In the genomic region with DNA sequence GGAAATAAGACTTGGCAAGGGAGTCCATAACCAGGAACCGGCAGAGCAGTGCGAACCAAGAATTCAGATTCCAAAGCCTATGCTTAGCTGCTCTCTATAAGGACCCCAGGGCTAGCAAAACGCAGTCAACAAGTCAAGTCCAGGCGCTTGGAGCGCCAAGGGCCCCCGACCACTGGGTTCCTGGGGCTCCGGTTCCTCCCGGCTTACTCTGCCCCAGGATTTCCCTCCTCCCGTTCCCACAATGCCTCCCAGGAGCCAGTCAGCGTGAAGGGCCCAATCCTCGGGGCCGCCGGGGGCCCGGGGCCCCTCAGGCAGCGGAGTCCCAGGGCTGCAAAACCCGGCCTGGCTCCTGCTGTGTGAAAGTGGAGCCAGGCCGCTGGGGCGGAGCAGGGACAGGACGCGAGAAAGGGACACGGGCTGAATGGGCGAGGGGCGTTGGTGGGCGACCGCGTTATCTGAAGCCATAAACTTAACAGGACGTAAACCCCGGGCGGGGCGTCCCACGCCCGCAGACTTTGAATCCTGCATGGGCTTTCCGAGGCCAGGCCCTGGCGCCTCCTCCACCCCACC, we compare ENCODE assay signal across 8 cellular contexts. TPM values are rescaled to one million over a fixed set of nuclear protein-coding genes. Genes with fewer than 3 reads are reported as not detected.
A peak's percentile ranks its signal among the peaks of the same experiment; 100 is the strongest.
DNase-seq lines count a peak whose midpoint lies in the region; ATAC-seq and TF ChIP-seq lines count a peak whose summit lies in the region.

No MANE protein-coding gene starts in this region.

- no peaks in the 10 kb centered on the region for H3K27me3 Mint-ChIP-seq in mesothelial cell of epicardium (ENCODE audit: low read depth)

- no peaks in the 10 kb centered on the region for H3K27me3 ChIP-seq in A673 (replicated peaks; ENCODE audit: insufficient read depth, low read depth, low read length, poor library complexity)

- ATAC-seq in GM19463 (IDR thresholded peaks at IDR 0.05; ENCODE audit: unreplicated experiment) (peak; percentile 56), GM18858 (IDR thresholded peaks at IDR 0.05; ENCODE audit: unreplicated experiment) (no peak)

- BruUV-seq in A673 (replicated peaks; lab: Mats Ljungman, UMichigan): no TSS peak

- H3K4me1 ChIP-seq in A673 (ENCODE audit: insufficient read depth, low read length, poor library complexity, severe bottlenecking): peaks cover 16% of the 10 kb centered on the region

- H3K27ac ChIP-seq in A673 (ENCODE audit: low read depth, low read length, poor library complexity, severe bottlenecking): peak overlapping the region; percentile 40

- peaks cover 27% of the 10 kb centered on the region for H3K36me3 Mint-ChIP-seq in mesothelial cell of epicardium

- intact Hi-C loops in A673 (cut with micrococcal nuclease; ENCODE audit: unreplicated experiment): no loop called here

- peak overlapping the region; percentile 98 for H3K4me3 Mint-ChIP-seq in mesothelial cell of epicardium

- no peaks in the 10 kb centered on the region for H3K36me3 ChIP-seq in A673 (ENCODE audit: insufficient read depth, low read length, poor library complexity, severe bottlenecking)

- POLR2A ChIA-PET in A673 (lab: Charles Lee; ENCODE audit: low non-redundant PET): no interaction called here

- DNase-seq in A673 (ENCODE audit: low spot score) (peak; percentile 81), NCI-H2171 (lab: John Stamatoyannopoulos, UW) (peak; percentile 90), epithelial cell of esophagus (ENCODE audit: low read depth) (peak; percentile 86), mesothelial cell of epicardium (ENCODE audit: low spot score in 2 of 2, unreplicated experiment in 2 of 2) (peak; percentile 59 to 79)
- peak in 2 of 3 experiments; percentile 12 to 39 for DNase-seq in activated CD8-positive, alpha-beta memory T cell treated with anti-CD3 and anti-CD28 coated beads for 48 hours (ENCODE audit: low read depth in 2 of 3, low spot score in 2 of 3)
- DNase-seq in stimulated activated CD8-positive, alpha-beta memory T cell treated with anti-CD3 and anti-CD28 coated beads, Interleukin-4, amount 100 ng/mL, for 24 hours (ENCODE audit: low read depth): peak; percentile 47

- peaks cover 69% of the 10 kb centered on the region for H3K4me1 Mint-ChIP-seq in mesothelial cell of epicardium

- TF ChIP-seq CTCF in A673 (conservative IDR thresholded peaks at IDR 0.05; ENCODE audit: low read depth, low read length) (no peak), epithelial cell of esophagus (IDR thresholded peaks at IDR 0.05; ENCODE audit: insufficient read depth, low read depth, low read length, missing control alignments) (no peak), mesothelial cell of epicardium (IDR thresholded peaks at IDR 0.05; ENCODE audit: unreplicated experiment) (no peak)

- H3K27ac Mint-ChIP-seq in mesothelial cell of epicardium: peak overlapping the region; percentile 85

- no peaks in the 10 kb centered on the region for H3K9me3 Mint-ChIP-seq in mesothelial cell of epicardium

- CTCF ChIA-PET in A673 (lab: Charles Lee): no interaction called here

- no peaks in the 10 kb centered on the region for H3K9me3 ChIP-seq in A673 (ENCODE audit: low read depth, low read length, poor library complexity, severe bottlenecking)

- no peak overlapping the region for H3K4me3 ChIP-seq in A673 (ENCODE audit: low read depth, low read length, poor library complexity, severe bottlenecking)
- H3K4me3 ChIP-seq in epithelial cell of esophagus (ENCODE audit: low read length): peak overlapping the region; percentile 72

RNA-seq across cellular contexts. Expression of gene KRT8, which starts 1.5 kb away (rescaled TPM):
- total RNA-seq in A673 (2021) (15.4 and 16.2 TPM in 2 replicates), mesothelial cell of epicardium (1,131 to 1,194 TPM (median 1,142 TPM) in 3 replicates)

RNA-seq across cellular contexts. Expression of gene KRT18, which starts 45.5 kb away (rescaled TPM):
- total RNA-seq in A673 (2021) (179 and 209 TPM in 2 replicates), mesothelial cell of epicardium (714 to 762 TPM (median 725 TPM) in 3 replicates)

RNA-seq across cellular contexts. Expression of gene KRT78, which starts 54.6 kb away (rescaled TPM):
- total RNA-seq in A673 (2021) (not detected in 2 replicates), mesothelial cell of epicardium (not detected in 3 replicates)

Comparison
In these comparisons a context has a peak if more than half of its experiments do, and no peak if none do; other contexts are left out.
1. DNase-seq: peak in every context shown above with its lines; median percentile 90 in NCI-H2171; 86 in epithelial cell of esophagus; 81 in A673; 69 in mesothelial cell of epicardium; 47 in stimulated activated CD8-positive, alpha-beta memory T cell treated with anti-CD3 and anti-CD28 coated beads, Interleukin-4, amount 100 ng/mL, for 24 hours; 26 in activated CD8-positive, alpha-beta memory T cell treated with anti-CD3 and anti-CD28 coated beads for 48 hours.
2. RNA of gene KRT8, which starts 1.5 kb away (total RNA-seq): 1,131 to 1,194 TPM in mesothelial cell of epicardium; 15.4 to 16.2 TPM in A673; every median in the first group is over 10 times any median in the second.